20 cellular contexts compared by ENCODE assay signal in the genomic region with DNA sequence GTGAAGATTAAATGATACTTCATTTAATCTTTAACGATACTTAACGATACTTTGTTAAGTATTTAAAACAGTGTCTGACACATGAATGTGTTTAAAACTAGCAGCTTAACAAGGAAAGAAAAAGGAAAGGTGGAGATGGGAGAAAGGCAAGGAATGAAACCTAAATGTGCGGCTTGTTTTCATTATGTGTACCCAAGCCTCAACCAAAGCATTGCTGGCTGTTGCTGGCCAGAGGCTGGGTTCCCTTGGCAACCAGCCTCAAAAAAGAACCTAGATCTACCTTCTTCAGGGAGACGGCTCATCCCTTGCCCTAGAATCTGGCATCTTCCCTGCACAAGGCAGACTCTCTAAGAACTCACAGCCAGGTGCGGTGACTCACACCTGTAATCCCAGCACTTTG. TPM values are rescaled to one million over a fixed set of nuclear protein-coding genes. Genes with fewer than 3 reads are reported as not detected.
DNase-seq lines count a peak whose midpoint lies in the region; ATAC-seq and TF ChIP-seq lines count a peak whose summit lies in the region.
"Had no signal": no experiment of that assay in that cellular context is flagged by ENCODE, and none has a peak within 500 bp of the region (broad histone marks: within the 10 kb centered on the region; RNA-seq: fewer than 3 reads in every experiment).

No MANE protein-coding gene starts in this region.

- no peak overlapping the region for H3K4me3 Mint-ChIP-seq in activated CD4-positive, alpha-beta memory T cell treated with anti-CD3 and anti-CD28 coated beads for 36 hours
- no peak overlapping the region for H3K4me3 Mint-ChIP-seq in activated CD4-positive, alpha-beta memory T cell treated with anti-CD3 and anti-CD28 coated beads, Interleukin-2, amount 10 ng/mL, durations not matched to agents 7 days and 5 days
- H3K4me3 Mint-ChIP-seq in WTC11 = no peak overlapping the region
- H3K4me3 Mint-ChIP-seq in stimulated activated memory B cell treated with anti-CD40 and anti-IgM and Interleukin-4, amounts not matched to agents 10 μg/mL and 1 μg/mL and 100 μg/mL, for 72 hours = no peak overlapping the region
- H3K4me3 Mint-ChIP-seq: IgD-negative memory B cell had no signal

- H3K4me3 ChIP-seq in upper lobe of left lung = no peak overlapping the region
- H3K4me3 ChIP-seq: tibial nerve had no signal

- no peak for TF ChIP-seq EP300 in upper lobe of left lung (IDR thresholded peaks at IDR 0.05)

- H3K4me1 Mint-ChIP-seq in activated CD4-positive, alpha-beta memory T cell treated with anti-CD3 and anti-CD28 coated beads for 36 hours (ENCODE audit: low read depth) = peaks cover 34% of the 10 kb centered on the region
- H3K4me1 Mint-ChIP-seq in activated CD4-positive, alpha-beta memory T cell treated with anti-CD3 and anti-CD28 coated beads, Interleukin-2, amount 10 ng/mL, durations not matched to agents 7 days and 5 days = peaks cover 40% of the 10 kb centered on the region
- peaks cover 4% of the 10 kb centered on the region for H3K4me1 Mint-ChIP-seq in WTC11
- peaks cover 31% of the 10 kb centered on the region for H3K4me1 Mint-ChIP-seq in stimulated activated memory B cell treated with anti-CD40 and anti-IgM and Interleukin-4, amounts not matched to agents 10 μg/mL and 1 μg/mL and 100 μg/mL, for 72 hours

- no peak for TF ChIP-seq POLR2A in upper lobe of left lung (IDR thresholded peaks at IDR 0.05)

- H3K27me3 Mint-ChIP-seq in activated CD4-positive, alpha-beta memory T cell treated with anti-CD3 and anti-CD28 coated beads for 36 hours = no peaks in the 10 kb centered on the region
- no peaks in the 10 kb centered on the region for H3K27me3 Mint-ChIP-seq in activated CD4-positive, alpha-beta memory T cell treated with anti-CD3 and anti-CD28 coated beads, Interleukin-2, amount 10 ng/mL, durations not matched to agents 7 days and 5 days
- H3K27me3 Mint-ChIP-seq in WTC11 (ENCODE audit: low read depth) = no peaks in the 10 kb centered on the region
- no peaks in the 10 kb centered on the region for H3K27me3 Mint-ChIP-seq in stimulated activated memory B cell treated with anti-CD40 and anti-IgM and Interleukin-4, amounts not matched to agents 10 μg/mL and 1 μg/mL and 100 μg/mL, for 72 hours
- H3K27me3 Mint-ChIP-seq: IgD-negative memory B cell had no signal

- POLR2A ChIA-PET in activated CD4-positive, alpha-beta memory T cell treated with anti-CD3 and anti-CD28 coated beads for 36 hours (lab: Charles Lee) = interaction anchor here (0.9 kb wide), 1 partner anchor 31 kb away, joined by 3 read pairs; no protein-coding TSS in a partner anchor
- POLR2A ChIA-PET in activated CD4-positive, alpha-beta memory T cell treated with anti-CD3 and anti-CD28 coated beads, Interleukin-2, amount 10 ng/mL, durations not matched to agents 7 days and 5 days (lab: Charles Lee) = interaction anchor here (0.9 to 13.2 kb wide), 6 partner anchors 11 to 160 kb away, joined by 3 to 274 read pairs (median 6); partner anchors contain the start of genes MXD1 and PCBP1
- POLR2A ChIA-PET in WTC11 (lab: Charles Lee) = no interaction called here

- H3K27me3 ChIP-seq in upper lobe of left lung = no peaks in the 10 kb centered on the region
- H3K27me3 ChIP-seq: tibial nerve had no signal

- intact Hi-C loops in activated CD4-positive, alpha-beta memory T cell treated with anti-CD3 and anti-CD28 coated beads for 36 hours (cut with micrococcal nuclease) = no loop called here

- TF ChIP-seq CTCF in WTC11 (IDR thresholded peaks at IDR 0.05) (no peak), upper lobe of left lung (IDR thresholded peaks at IDR 0.05) (no peak)

- DNase-seq in activated CD4-positive, alpha-beta memory T cell treated with anti-CD3 and anti-CD28 coated beads for 36 hours = no peak
- DNase-seq in activated CD4-positive, alpha-beta memory T cell treated with anti-CD3 and anti-CD28 coated beads, Interleukin-2, amount 10 ng/mL, durations not matched to agents 7 days and 5 days = no peak
- DNase-seq in WTC11 (ENCODE audit: low spot score) (no peak), fibroblast of gingiva (ENCODE audit: low read depth) (peak; percentile 40), upper lobe of left lung (no peak)
- DNase-seq: activated CD4-positive, alpha-beta T cell treated with anti-CD3 and anti-CD28 coated beads for 1 hour; activated T-cell treated with anti-CD3 and anti-CD28 coated beads, Interleukin-2, amount 50 U/mL, for 48 hours; aorta; cortex of kidney; DMS79 treated with DMSO at 0.1 percent for 48 hours; glutamatergic neuron; NCI-H2029 treated with DMSO at 0.1 percent for 48 hours; NCI-H524; stimulated activated CD4-positive, alpha-beta T cell treated with anti-CD3 and anti-CD28 coated beads, Interleukin-2, amount 100 ng/mL, for 48 hours; T-helper 9 cell had no signal

- peaks cover 28 to 30% (median 29%) of the 10 kb centered on the region in 4 donors for H3K4me1 ChIP-seq in upper lobe of left lung

- no peaks in the 10 kb centered on the region for H3K9me3 ChIP-seq in upper lobe of left lung
- H3K9me3 ChIP-seq: tibial nerve had no signal

- CTCF ChIA-PET in activated CD4-positive, alpha-beta memory T cell treated with anti-CD3 and anti-CD28 coated beads for 36 hours (lab: Charles Lee) = interaction anchor here (0.6 to 6.4 kb wide), 7 partner anchors 12 to 211 kb away, joined by 3 to 119 read pairs (median 4); partner anchors contain the start of genes C2orf42 and MXD1
- CTCF ChIA-PET in activated CD4-positive, alpha-beta memory T cell treated with anti-CD3 and anti-CD28 coated beads, Interleukin-2, amount 10 ng/mL, durations not matched to agents 7 days and 5 days (lab: Charles Lee) = interaction anchor here (0.7 to 13.0 kb wide), 7 partner anchors 9 to 159 kb away, joined by 3 to 251 read pairs (median 4); partner anchors contain the start of gene MXD1
- CTCF ChIA-PET in WTC11 (lab: Charles Lee) = interaction anchor here (0.6 to 1.1 kb wide), 3 partner anchors 9 to 134 kb away, joined by 3 to 5 read pairs (median 5); no protein-coding TSS in a partner anchor

- H3K27ac Mint-ChIP-seq in activated CD4-positive, alpha-beta memory T cell treated with anti-CD3 and anti-CD28 coated beads for 36 hours = peak overlapping the region; percentile 40
- H3K27ac Mint-ChIP-seq in activated CD4-positive, alpha-beta memory T cell treated with anti-CD3 and anti-CD28 coated beads, Interleukin-2, amount 10 ng/mL, durations not matched to agents 7 days and 5 days = no peak overlapping the region
- peak overlapping the region; percentile 47 for H3K27ac Mint-ChIP-seq in WTC11
- H3K27ac Mint-ChIP-seq in stimulated activated memory B cell treated with anti-CD40 and anti-IgM and Interleukin-4, amounts not matched to agents 10 μg/mL and 1 μg/mL and 100 μg/mL, for 72 hours = peak overlapping the region; percentile 53

- ATAC-seq in WTC11 (no peak), upper lobe of left lung (ENCODE audit: low FRiP score in 2 of 2) (no peak), GM19035 (IDR thresholded peaks at IDR 0.05; ENCODE audit: unreplicated experiment) (no peak), HG03439 (IDR thresholded peaks at IDR 0.05; ENCODE audit: unreplicated experiment) (no peak)
- no peak for ATAC-seq in stimulated activated memory B cell treated with anti-CD40 and anti-IgM and Interleukin-4, amounts not matched to agents 10 μg/mL and 1 μg/mL and 100 μg/mL, for 72 hours

- peak overlapping the region in 1 of 4 donors; percentile 14 for H3K27ac ChIP-seq in upper lobe of left lung

- WGBS in upper lobe of left lung, 2 donors = 77 to 94% methylated on average over 4 to 5 of the region's 5 CpGs

- no peaks in the 10 kb centered on the region for H3K9me3 Mint-ChIP-seq in activated CD4-positive, alpha-beta memory T cell treated with anti-CD3 and anti-CD28 coated beads for 36 hours
- no peaks in the 10 kb centered on the region for H3K9me3 Mint-ChIP-seq in activated CD4-positive, alpha-beta memory T cell treated with anti-CD3 and anti-CD28 coated beads, Interleukin-2, amount 10 ng/mL, durations not matched to agents 7 days and 5 days
- no peaks in the 10 kb centered on the region for H3K9me3 Mint-ChIP-seq in WTC11
- no peaks in the 10 kb centered on the region for H3K9me3 Mint-ChIP-seq in stimulated activated memory B cell treated with anti-CD40 and anti-IgM and Interleukin-4, amounts not matched to agents 10 μg/mL and 1 μg/mL and 100 μg/mL, for 72 hours
- H3K9me3 Mint-ChIP-seq: IgD-negative memory B cell had no signal

- peaks cover 24% of the 10 kb centered on the region for H3K36me3 Mint-ChIP-seq in activated CD4-positive, alpha-beta memory T cell treated with anti-CD3 and anti-CD28 coated beads for 36 hours
- H3K36me3 Mint-ChIP-seq in activated CD4-positive, alpha-beta memory T cell treated with anti-CD3 and anti-CD28 coated beads, Interleukin-2, amount 10 ng/mL, durations not matched to agents 7 days and 5 days (ENCODE audit: low read depth) = peaks cover 38% of the 10 kb centered on the region
- H3K36me3 Mint-ChIP-seq in WTC11 = peaks cover 29% of the 10 kb centered on the region
- H3K36me3 Mint-ChIP-seq in stimulated activated memory B cell treated with anti-CD40 and anti-IgM and Interleukin-4, amounts not matched to agents 10 μg/mL and 1 μg/mL and 100 μg/mL, for 72 hours = peaks cover 42% of the 10 kb centered on the region

- peaks cover 7 to 52% (median 12%) of the 10 kb centered on the region in 4 donors for H3K36me3 ChIP-seq in upper lobe of left lung

TF ChIP-seq in WTC11, 78 proteins besides CTCF, POLR2A, EP300 and RAD21 (continues in another document):
- TF ChIP-seq ERG (CRISPR knock-in tag; IDR thresholded peaks at IDR 0.05) (no peak), CREB1 (CRISPR knock-in tag; IDR thresholded peaks at IDR 0.05) (no peak), E2F5 (CRISPR knock-in tag; IDR thresholded peaks at IDR 0.05) (no peak)

RNA-seq across cellular contexts. Expression of gene PCBP1, which starts 13.8 kb away (rescaled TPM):
- 100 to 1,000 TPM; 444 to 449 TPM for total RNA-seq in activated CD4-positive, alpha-beta memory T cell treated with anti-CD3 and anti-CD28 coated beads for 36 hours
- 100 to 1,000 TPM; 475 to 483 TPM for total RNA-seq in activated CD4-positive, alpha-beta memory T cell treated with anti-CD3 and anti-CD28 coated beads, Interleukin-2, amount 10 ng/mL, durations not matched to agents 7 days and 5 days
- total RNA-seq in WTC11 (2021) (489 to 528 TPM (median 518 TPM) in 3 replicates), upper lobe of left lung (100 to 1,000 TPM; 126 to 384 (median 236) TPM)
